ENCODE assay signal across 1 cellular context in the genomic region with DNA sequence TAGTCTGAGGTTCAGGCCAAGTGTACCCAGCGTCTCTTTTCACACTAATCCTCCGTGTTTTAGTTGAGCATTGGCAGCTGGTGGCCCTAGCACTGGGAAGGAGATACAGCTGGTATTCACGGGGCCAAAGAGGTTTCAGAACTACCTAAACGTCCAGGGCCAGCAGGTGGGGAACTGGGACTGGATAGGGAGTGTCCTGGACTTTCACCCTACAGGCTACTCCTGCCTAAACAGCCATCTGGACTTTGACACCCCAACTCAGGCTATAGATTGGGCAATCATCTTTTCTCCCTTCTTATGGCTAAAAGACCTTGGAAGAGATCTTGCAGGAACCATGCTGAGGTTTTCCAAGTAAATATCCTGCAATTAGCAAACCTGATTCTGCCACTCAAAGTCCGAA.
TF ChIP-seq lines count a peak whose summit lies in the region.

No MANE protein-coding gene starts in this region.

TF ChIP-seq in HepG2, 621 proteins besides CTCF, POLR2A, EP300 and RAD21 (continued from another document):
- TF ChIP-seq IKZF5 (CRISPR knock-in tag; IDR thresholded peaks at IDR 0.05) (no peak), ZNF660 (CRISPR knock-in tag; IDR thresholded peaks at IDR 0.05; ENCODE audit: borderline replicate concordance, low read depth) (no peak), JUNB (CRISPR knock-in tag; IDR thresholded peaks at IDR 0.05; ENCODE audit: borderline replicate concordance) (no peak), ZBTB4 (CRISPR knock-in tag; IDR thresholded peaks at IDR 0.05; ENCODE audit: borderline replicate concordance) (no peak), HNF4A (CRISPR knock-in tag; IDR thresholded peaks at IDR 0.05) (peak; percentile 87), CENPT (CRISPR knock-in tag; IDR thresholded peaks at IDR 0.05; ENCODE audit: low read depth) (no peak), RXRB (CRISPR knock-in tag; IDR thresholded peaks at IDR 0.05; ENCODE audit: borderline replicate concordance) (no peak), YEATS2 (CRISPR knock-in tag; IDR thresholded peaks at IDR 0.05; ENCODE audit: borderline replicate concordance) (no peak), HOXA7 (CRISPR knock-in tag; IDR thresholded peaks at IDR 0.05) (no peak), ARNT2 (CRISPR knock-in tag; IDR thresholded peaks at IDR 0.05; ENCODE audit: low read depth) (no peak), ZNF225 (CRISPR knock-in tag; IDR thresholded peaks at IDR 0.05) (no peak), AHR (CRISPR knock-in tag; IDR thresholded peaks at IDR 0.05) (no peak), ARID5B (CRISPR knock-in tag; IDR thresholded peaks at IDR 0.05) (0 out of 2 replicates have a peak, but pooled peaks have one; percentile 34), ZNF264 (CRISPR knock-in tag; IDR thresholded peaks at IDR 0.05) (peak; percentile 42; the same call in 1 of the 2 replicates)
- TF ChIP-seq, protein P1, sequence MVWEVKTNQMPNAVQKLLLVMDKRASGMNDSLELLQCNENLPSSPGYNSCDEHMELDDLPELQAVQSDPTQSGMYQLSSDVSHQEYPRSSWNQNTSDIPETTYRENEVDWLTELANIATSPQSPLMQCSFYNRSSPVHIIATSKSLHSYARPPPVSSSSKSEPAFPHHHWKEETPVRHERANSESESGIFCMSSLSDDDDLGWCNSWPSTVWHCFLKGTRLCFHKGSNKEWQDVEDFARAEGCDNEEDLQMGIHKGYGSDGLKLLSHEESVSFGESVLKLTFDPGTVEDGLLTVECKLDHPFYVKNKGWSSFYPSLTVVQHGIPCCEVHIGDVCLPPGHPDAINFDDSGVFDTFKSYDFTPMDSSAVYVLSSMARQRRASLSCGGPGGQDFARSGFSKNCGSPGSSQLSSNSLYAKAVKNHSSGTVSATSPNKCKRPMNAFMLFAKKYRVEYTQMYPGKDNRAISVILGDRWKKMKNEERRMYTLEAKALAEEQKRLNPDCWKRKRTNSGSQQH (CRISPR knock-in tag; IDR thresholded peaks at IDR 0.05; ENCODE audit: low read depth) = no peak
